Comparison of ENCODE assay signal across 10 cellular contexts in the genomic region with DNA sequence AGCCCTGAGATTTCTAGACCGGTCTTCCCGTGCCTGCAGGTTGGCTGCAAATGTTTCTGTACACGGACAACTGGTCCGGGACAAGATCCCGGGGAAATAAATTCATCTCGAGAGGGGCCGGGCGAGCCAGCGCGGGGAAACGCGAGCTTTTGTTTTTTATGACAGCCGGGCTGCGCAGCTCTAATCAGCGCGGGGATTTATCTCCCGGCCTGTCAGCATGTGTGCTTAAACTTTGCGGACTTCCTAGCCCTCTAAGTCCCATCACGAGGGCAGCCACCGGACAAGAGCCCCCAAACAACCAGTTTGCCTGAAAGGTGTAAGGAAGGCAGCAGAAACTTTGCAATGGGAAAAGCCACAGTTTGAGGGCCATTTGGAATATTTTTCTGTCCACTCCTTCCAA. TPM values are rescaled to one million over a fixed set of nuclear protein-coding genes. Genes with fewer than 3 reads are reported as not detected.
DNase-seq lines count a peak whose midpoint lies in the region; ATAC-seq and TF ChIP-seq lines count a peak whose summit lies in the region.
"Had no signal": no experiment of that assay in that cellular context is flagged by ENCODE, and none has a peak within 500 bp of the region (broad histone marks: within the 10 kb centered on the region; RNA-seq: fewer than 3 reads in every experiment).

No MANE protein-coding gene starts in this region.

- H3K4me3 ChIP-seq in dorsolateral prefrontal cortex = peak overlapping the region in 58 of 59 donors; percentile 28 to 93 (median 74)
- H3K4me3 ChIP-seq in lung = peak overlapping the region; percentile 59
- peak overlapping the region; percentile 70 to 83 (median 72) for H3K4me3 ChIP-seq in stomach
- H3K4me3 ChIP-seq in MG63 = no peak overlapping the region

- H3K9me3 Mint-ChIP-seq in activated T-cell treated with anti-CD3 and anti-CD28 coated beads, Interleukin-2, amount 50 U/mL, for 4 hours = no peaks in the 10 kb centered on the region

- intact Hi-C loops in dorsolateral prefrontal cortex (cut with DNase I) = loop anchor here in 1 of 2 donors (5.0 kb wide), 1 partner anchor 57 kb away; no protein-coding TSS in a partner anchor
- intact Hi-C loops in stomach (cut with DNase I; ENCODE audit: low total_unique reads) = loop anchor here (5.0 kb wide), 1 partner anchor 137 kb away; no protein-coding TSS in a partner anchor

- no peak overlapping the region for H3K27ac Mint-ChIP-seq in T-helper 17 cell
- H3K27ac Mint-ChIP-seq: naive thymus-derived CD8-positive, alpha-beta T cell had no signal

- peaks cover 11% of the 10 kb centered on the region for H3K4me1 Mint-ChIP-seq in activated T-cell treated with anti-CD3 and anti-CD28 coated beads, Interleukin-2, amount 50 U/mL, for 4 hours (ENCODE audit: low read depth)
- peaks cover 5% of the 10 kb centered on the region for H3K4me1 Mint-ChIP-seq in T-helper 17 cell

- 6 to 11% methylated on average over 20 of the region's 20 CpGs for WGBS in lung, 2 donors
- 29 to 66% (median 50%) methylated on average over 20 of the region's 20 CpGs for WGBS in stomach, 5 donors

- peak; percentile 64 for DNase-seq in HCEC 1CT
- peak in 1 of 10 donors; percentile 47 for DNase-seq in dorsolateral prefrontal cortex
- DNase-seq in lung (ENCODE audit: low spot score) = no peak
- DNase-seq in stomach = no peak
- no peak for DNase-seq in activated T-cell treated with anti-CD3 and anti-CD28 coated beads, Interleukin-2, amount 50 U/mL, for 4 hours
- no peak for DNase-seq in MG63
- no peak for DNase-seq in T-helper 17 cell
- DNase-seq: effector CD4-positive, alpha-beta T cell; naive thymus-derived CD8-positive, alpha-beta T cell had no signal

- TF ChIP-seq CTCF in dorsolateral prefrontal cortex (IDR thresholded peaks at IDR 0.05 in 54 of 56, conservative IDR thresholded peaks at IDR 0.05 in 2 of 56; ENCODE audit: low read depth in 1 of 56, partially characterized antibody in 56 of 56) (no peak), lung (IDR thresholded peaks at IDR 0.05; ENCODE audit: control extremely low read depth, extremely low read depth) (no peak), stomach (IDR thresholded peaks at IDR 0.05) (no peak)

- TF ChIP-seq POLR2A in stomach (IDR thresholded peaks at IDR 0.05) = no peak

- no peak for ATAC-seq in lung (ENCODE audit: insufficient read depth, low FRiP score)
- no peak for ATAC-seq in activated T-cell treated with anti-CD3 and anti-CD28 coated beads, Interleukin-2, amount 50 U/mL, for 4 hours
- no peak for ATAC-seq in HG02571 (IDR thresholded peaks at IDR 0.05; ENCODE audit: unreplicated experiment)
- no peak for ATAC-seq in T-helper 17 cell
- ATAC-seq: naive thymus-derived CD8-positive, alpha-beta T cell had no signal

- no peak overlapping the region for H3K4me3 Mint-ChIP-seq in activated T-cell treated with anti-CD3 and anti-CD28 coated beads, Interleukin-2, amount 50 U/mL, for 4 hours
- no peak overlapping the region for H3K4me3 Mint-ChIP-seq in T-helper 17 cell

- H3K27me3 ChIP-seq in dorsolateral prefrontal cortex (peaks cover 0 to 49% (median 0%) of the 10 kb centered on the region in 45 donors), lung (ENCODE audit: control insufficient read depth, insufficient read depth) (no peaks in the 10 kb centered on the region), stomach (peaks cover 0 to 64% (median 7%) of the 10 kb centered on the region in 3 donors), MG63 (no peaks in the 10 kb centered on the region)

- peaks cover 0 to 6% of the 10 kb centered on the region in 2 donors for H3K36me3 ChIP-seq in lung (ENCODE audit: control insufficient read depth in 2 of 2, insufficient read depth in 2 of 2, low read length in 2 of 2)
- peaks cover 7 to 68% (median 29%) of the 10 kb centered on the region in 4 donors for H3K36me3 ChIP-seq in stomach
- peaks cover 8% of the 10 kb centered on the region for H3K36me3 ChIP-seq in MG63

- H3K9me3 ChIP-seq in lung (ENCODE audit: control insufficient read depth in 2 of 2, insufficient read depth in 1 of 2, low read length in 1 of 2) (no peaks in the 10 kb centered on the region), stomach (no peaks in the 10 kb centered on the region), MG63 (no peaks in the 10 kb centered on the region), T-helper 17 cell (ENCODE audit: control insufficient read depth, low read length, poor library complexity, severe bottlenecking) (peaks cover 3% of the 10 kb centered on the region)

- peak overlapping the region in 46 of 59 donors; percentile 9 to 96 (median 73) for H3K27ac ChIP-seq in dorsolateral prefrontal cortex
- H3K27ac ChIP-seq in lung (ENCODE audit: low read depth in 1 of 2, low read length in 1 of 2) = peak overlapping the region; percentile 33 to 83
- H3K27ac ChIP-seq in stomach = peak overlapping the region; percentile 26 to 93 (median 89)

- no peaks in the 10 kb centered on the region for H3K36me3 Mint-ChIP-seq in activated T-cell treated with anti-CD3 and anti-CD28 coated beads, Interleukin-2, amount 50 U/mL, for 4 hours (ENCODE audit: insufficient read depth)
- peaks cover 7% of the 10 kb centered on the region for H3K36me3 Mint-ChIP-seq in T-helper 17 cell (ENCODE audit: low read depth)

- H3K27me3 Mint-ChIP-seq in activated T-cell treated with anti-CD3 and anti-CD28 coated beads, Interleukin-2, amount 50 U/mL, for 4 hours (ENCODE audit: low read depth) = peaks cover 67% of the 10 kb centered on the region
- peaks cover 70% of the 10 kb centered on the region for H3K27me3 Mint-ChIP-seq in T-helper 17 cell

- TF ChIP-seq EP300 in stomach (IDR thresholded peaks at IDR 0.05) = no peak

- H3K4me1 ChIP-seq in lung (ENCODE audit: control insufficient read depth in 2 of 2, insufficient read depth in 2 of 2, low read length in 2 of 2) = peaks cover 0 to 2% of the 10 kb centered on the region in 2 donors
- H3K4me1 ChIP-seq in stomach = peaks cover 0 to 12% (median 2%) of the 10 kb centered on the region in 4 donors

RNA-seq across cellular contexts. Expression of gene MEIS1, which starts 5.8 kb away (rescaled TPM):
- total RNA-seq in dorsolateral prefrontal cortex (10 to 100 TPM in 112 of 120 experiments, 1 to 10 TPM in 8; 6.7 to 51.0 (median 18.0) TPM), lung (100 to 1,000 TPM in 1 of 2 donors, 10 to 100 TPM in 1; 60.6 to 158 TPM), stomach (100 to 1,000 TPM in 2 of 5 donors, 10 to 100 TPM in 3; 31.2 to 172 (median 57.4) TPM), T-helper 17 cell (10 to 100 TPM in 1 of 2 donors, under 1 TPM in 1; 0.80 to 13.4 TPM)
- polyA plus RNA-seq in lung (10 to 100 TPM in 1 of 2 donors, 1 to 10 TPM in 1; 9.0 to 21.5 TPM), stomach (10 to 100 TPM in 1 of 3 donors, 1 to 10 TPM in 2; 4.8 to 36.8 (median 9.8) TPM)
- under 1 TPM; 0.46 to 0.53 (median 0.46) TPM for total RNA-seq in activated T-cell treated with anti-CD3 and anti-CD28 coated beads, Interleukin-2, amount 50 U/mL, for 4 hours
- 3.6 and 7.4 TPM in 2 replicates for total RNA-seq in MG63 (2014; rRNA removed; shearing (Covaris generic); ENCODE audit: low replicate concordance)
- total RNA-seq: naive thymus-derived CD8-positive, alpha-beta T cell had no signal
- polyA plus RNA-seq: naive thymus-derived CD8-positive, alpha-beta T cell had no signal
